16 cellular contexts compared by ENCODE assay signal in genomic region chr4:37693450-37694190, GRCh38. TPM values are rescaled to one million over a fixed set of nuclear protein-coding genes. Genes with fewer than 3 reads are reported as not detected.
DNase-seq lines count a peak whose midpoint lies in the region; ATAC-seq and TF ChIP-seq lines count a peak whose summit lies in the region.
"Had no signal": no experiment of that assay in that cellular context is flagged by ENCODE, and none has a peak within 500 bp of the region (broad histone marks: within the 10 kb centered on the region; RNA-seq: fewer than 3 reads in every experiment).

No MANE protein-coding gene starts in this region.

- peaks cover 6% of the 10 kb centered on the region; the same call in 1 of the 2 replicates for H3K4me1 ChIP-seq in IMR-90 (ENCODE audit: control insufficient read depth, insufficient read depth, low read length)
- no peaks in the 10 kb centered on the region for H3K4me1 ChIP-seq in left lung
- no peaks in the 10 kb centered on the region for H3K4me1 ChIP-seq in psoas muscle
- H3K4me1 ChIP-seq: prostate gland had no signal

- no peaks in the 10 kb centered on the region; the same call in 1 of the 2 replicates for H3K9me1 ChIP-seq in IMR-90 (ENCODE audit: insufficient read depth, low read length)

- no peak overlapping the region for H4K8ac ChIP-seq in IMR-90 (ENCODE audit: low read depth in 2 of 2, low read length in 2 of 2)

- ATAC-seq in IMR-90 (ENCODE audit: low read depth): peak; percentile 96
- ATAC-seq in left lung: peak; percentile 30
- no peak for ATAC-seq in psoas muscle
- ATAC-seq: stimulated activated naive CD8-positive, alpha-beta T cell treated with anti-CD3 and anti-CD28 coated beads, Interleukin-15, Interleukin-2, amounts not matched to agents 100 U/mL and 50 U/mL, for 24 hours had no signal

- WGBS in IMR-90 (ENCODE audit: extremely low coverage in 2 of 2, insufficient read length in 1 of 2), 2 experiments: 100% methylated on average over 1 of the region's 5 CpGs; no CpG with 5 or more reads in 1 of the 2 experiments
- WGBS in psoas muscle, 3 donors: 93 to 95% (median 94%) methylated on average over 5 of the region's 5 CpGs

- DNase-seq in AG10803 (ENCODE audit: low read depth): peak; percentile 79
- peak; percentile 97 for DNase-seq in IMR-90
- peak; percentile 88 for DNase-seq in astrocyte of the spinal cord (ENCODE audit: low read depth, low spot score)
- DNase-seq in left lung: no peak
- DNase-seq in GM13977 (ENCODE audit: low spot score): no peak
- DNase-seq in stimulated activated naive CD4-positive, alpha-beta T cell (lab: John Stamatoyannopoulos, UW): no peak
- no peak for DNase-seq in psoas muscle
- no peak for DNase-seq in NCI-H1092 treated with DMSO at 0.1 percent for 48 hours (lab: John Stamatoyannopoulos, UW)
- DNase-seq: activated CD4-positive, alpha-beta memory T cell treated with anti-CD3 and anti-CD28 coated beads, Interleukin-2, amount 10 ng/mL, durations not matched to agents 7 days and 5 days; C1 segment of cervical spinal cord; foreskin melanocyte; immature natural killer cell; MG63; stimulated activated CD4-positive, alpha-beta T cell treated with anti-CD3 and anti-CD28 coated beads, Interleukin-4, amount 100 ng/mL, for 4 hours; stimulated activated naive CD8-positive, alpha-beta T cell treated with anti-CD3 and anti-CD28 coated beads, Interleukin-15, Interleukin-2, amounts not matched to agents 100 U/mL and 50 U/mL, for 24 hours had no signal

- no peak overlapping the region for H3K9ac ChIP-seq in IMR-90 (ENCODE audit: low read depth, low read length)

- peak overlapping the region; percentile 71; the same call in 1 of the 3 replicates for H2BK15ac ChIP-seq in IMR-90 (ENCODE audit: low read depth, low read length)

- BruUV-seq in IMR-90 (replicated peaks; lab: Mats Ljungman, UMichigan): no TSS peak

- no peak overlapping the region for H3K56ac ChIP-seq in IMR-90 (ENCODE audit: extremely low read depth, insufficient read depth, low read length)

- no peak overlapping the region for H4K5ac ChIP-seq in IMR-90 (ENCODE audit: low read depth, low read length)

- no peaks in the 10 kb centered on the region for H4K20me1 ChIP-seq in IMR-90 (ENCODE audit: insufficient read depth, low read length)

- H3K23ac ChIP-seq in IMR-90 (ENCODE audit: low read depth, low read length): no peak overlapping the region

- POLR2A ChIA-PET in IMR-90 (lab: Charles Lee; ENCODE audit: unreplicated experiment): no interaction called here

- peak overlapping the region; percentile 54 for H3K4ac ChIP-seq in IMR-90 (ENCODE audit: low read depth, low read length)

- dilution Hi-C loops in IMR-90 (cut with HindIII; ENCODE audit: low sequenced_read_pairs, unreplicated experiment): no loop called here

- H2BK120ac ChIP-seq in IMR-90 (ENCODE audit: low read depth, low read length): peak overlapping the region; percentile 45

- intact Hi-C loops in IMR-90 (cut with micrococcal nuclease): no loop called here
- intact Hi-C loops in left lung (cut with DNase I): no loop called here
- intact Hi-C loops in psoas muscle (cut with DNase I): no loop called here

- TF ChIP-seq CTCF in AG10803 (conservative IDR thresholded peaks at IDR 0.05; ENCODE audit: low read length) (no peak), IMR-90 (conservative IDR thresholded peaks at IDR 0.05; ENCODE audit: low read depth, low read length) (no peak), astrocyte of the spinal cord (IDR thresholded peaks at IDR 0.05; ENCODE audit: low read depth, low read length) (no peak), left lung (IDR thresholded peaks at IDR 0.05) (no peak), GM13977 (IDR thresholded peaks at IDR 0.05; ENCODE audit: extremely low read depth, insufficient read depth, missing control alignments) (no peak), psoas muscle (IDR thresholded peaks at IDR 0.05) (no peak)

- H2AK9ac ChIP-seq in IMR-90 (replicated peaks; ENCODE audit: low read depth, low read length, poor library complexity): peak overlapping the region; percentile 8

- peak overlapping the region; percentile 8 for H2AFZ ChIP-seq in IMR-90 (replicated peaks; ENCODE audit: low read length, poor library complexity)

- no peak for TF ChIP-seq POLR2A in IMR-90 (IDR thresholded peaks at IDR 0.05; ENCODE audit: low read depth, low read length)

- H3K18ac ChIP-seq in IMR-90 (ENCODE audit: low read depth, low read length): no peak overlapping the region

- H3K4me3 ChIP-seq in AG10803 (ENCODE audit: low read length): no peak overlapping the region
- no peak overlapping the region for H3K4me3 ChIP-seq in IMR-90 (ENCODE audit: insufficient read depth, low read depth, low read length)
- H3K4me3 ChIP-seq in astrocyte of the spinal cord (ENCODE audit: low read depth, low read length): no peak overlapping the region
- H3K4me3 ChIP-seq in left lung: no peak overlapping the region
- H3K4me3 ChIP-seq in psoas muscle: no peak overlapping the region
- H3K4me3 ChIP-seq: MG63, prostate gland had no signal

- H3K27me3 ChIP-seq in IMR-90 (ENCODE audit: control insufficient read depth, insufficient read depth, low read length): no peaks in the 10 kb centered on the region
- no peaks in the 10 kb centered on the region for H3K27me3 ChIP-seq in left lung
- H3K27me3 ChIP-seq in psoas muscle (ENCODE audit: insufficient read depth in 3 of 3, low read length in 2 of 3): no peaks in the 10 kb centered on the region
- H3K27me3 ChIP-seq: MG63 had no signal

- H3K9me3 ChIP-seq in IMR-90 (ENCODE audit: control insufficient read depth, insufficient read depth, low read length) (no peaks in the 10 kb centered on the region), left lung (peaks cover 0 to 5% of the 10 kb centered on the region in 2 donors), psoas muscle (no peaks in the 10 kb centered on the region)
- H3K9me3 ChIP-seq: MG63, prostate gland had no signal

- H2AK5ac ChIP-seq in IMR-90 (ENCODE audit: low read depth, low read length): no peak overlapping the region; the same call in 1 of the 2 replicates

- no peaks in the 10 kb centered on the region for H3K79me1 ChIP-seq in IMR-90 (ENCODE audit: low read depth in 1 of 2, low read length in 2 of 2)

- peak overlapping the region; percentile 65 for H2BK20ac ChIP-seq in IMR-90 (ENCODE audit: low read depth, low read length)

- no peak overlapping the region for H3K4me2 ChIP-seq in IMR-90 (ENCODE audit: low read depth, low read length)

- no peaks in the 10 kb centered on the region for H3K36me3 ChIP-seq in IMR-90 (ENCODE audit: control insufficient read depth, insufficient read depth, low read length)
- no peaks in the 10 kb centered on the region for H3K36me3 ChIP-seq in left lung
- H3K36me3 ChIP-seq in psoas muscle (ENCODE audit: insufficient read depth in 1 of 2, low read depth in 1 of 2): no peaks in the 10 kb centered on the region
- H3K36me3 ChIP-seq: MG63, prostate gland had no signal

- no peak overlapping the region for H4K91ac ChIP-seq in IMR-90 (ENCODE audit: insufficient read depth, low read depth, low read length)

- H3K27ac ChIP-seq in IMR-90 (ENCODE audit: insufficient read depth, low read length) (no peak overlapping the region), left lung (no peak overlapping the region), psoas muscle (no peak overlapping the region)
- H3K27ac ChIP-seq: prostate gland had no signal

- H3K14ac ChIP-seq in IMR-90 (replicated peaks; ENCODE audit: low read depth, low read length): no peak overlapping the region

- in situ Hi-C loops in IMR-90 (cut with MboI; ENCODE audit: low sequenced_read_pairs): no loop called here
- in situ Hi-C loops in astrocyte of the spinal cord (cut with HindIII; ENCODE audit: low sequenced_read_pairs): no loop called here
- in situ Hi-C loops in GM13977 (cut with MboI; ENCODE audit: low pct_unique_long_range_greater_than_20kb, low sequenced_read_pairs, unreplicated experiment): no loop called here

- peak; percentile 15; the same call in 1 of the 2 replicates for TF ChIP-seq RAD21 in IMR-90 (IDR thresholded peaks at IDR 0.05; ENCODE audit: low read length)

- CTCF ChIA-PET in IMR-90 (lab: Yijun Ruan, JAX): interaction anchor here (0.5 kb wide), 1 partner anchor 358 kb away, joined by 3 read pairs; no protein-coding TSS in a partner anchor

- peak overlapping the region; percentile 44 for H2BK5ac ChIP-seq in IMR-90 (ENCODE audit: low read depth, low read length, poor library complexity, severe bottlenecking)

TF ChIP-seq in IMR-90, 13 proteins besides CTCF, POLR2A, EP300 and RAD21 (continues in another document):
- TF ChIP-seq MXI1 (IDR thresholded peaks at IDR 0.05; ENCODE audit: borderline replicate concordance, low read depth, low read length): peak; percentile 56; the same call in 1 of the 2 replicates
- no peak; the same call in 1 of the 2 replicates for TF ChIP-seq CHD1 (IDR thresholded peaks at IDR 0.05; ENCODE audit: low read depth, low read length)
- TF ChIP-seq RCOR1 (IDR thresholded peaks at IDR 0.05; ENCODE audit: insufficient replicate concordance, low read length): peak; percentile 69
- TF ChIP-seq FOS (IDR thresholded peaks at IDR 0.05; ENCODE audit: low read depth, low read length): peak; percentile 94
- TF ChIP-seq RFX5 (IDR thresholded peaks at IDR 0.05; ENCODE audit: low read depth, low read length): no peak
- TF ChIP-seq SMC3 (IDR thresholded peaks at IDR 0.05; ENCODE audit: low read depth, low read length): no peak
- TF ChIP-seq ELK1 (IDR thresholded peaks at IDR 0.05; ENCODE audit: borderline replicate concordance, low read depth, low read length): no peak
- TF ChIP-seq NFE2L2 (IDR thresholded peaks at IDR 0.05; ENCODE audit: low read depth, low read length): no peak

RNA-seq across cellular contexts. Expression of gene RELL1, which starts 7.4 kb away (rescaled TPM):
- total RNA-seq in IMR-90 (2012; rRNA removed): 39.6 and 53.6 TPM in 2 replicates
- 6.8 TPM in 2 replicates for polyA plus RNA-seq in IMR-90 (2012; rRNA removed)
- 5.6 TPM in 2 replicates for polyA plus RNA-seq in IMR-90 (2012; cell fraction: cytosol; rRNA removed)
- polyA plus RNA-seq in IMR-90 (2012; cell fraction: nucleus; rRNA removed; ENCODE audit: low replicate concordance): 3.8 and 4.2 TPM in 2 replicates
- 10 to 100 TPM; 31.0 to 35.6 TPM for total RNA-seq in left lung
- 10 to 100 TPM; 21.0 to 35.7 (median 25.1) TPM for total RNA-seq in psoas muscle
- polyA plus RNA-seq in psoas muscle: 1 to 10 TPM; 2.3 to 3.4 (median 2.9) TPM

Comparison
In these comparisons a context has a peak if more than half of its experiments do, and no peak if none do; other contexts are left out.
1. DNase-seq: peak in AG10803 (single experiment), IMR-90 (single experiment) and astrocyte of the spinal cord (single experiment); none in left lung (0 of 2), GM13977 (single experiment), stimulated activated naive CD4-positive, alpha-beta T cell (0 of 6), psoas muscle (0 of 2) and NCI-H1092 treated with DMSO at 0.1 percent for 48 hours (single experiment).
2. ATAC-seq: peak in IMR-90 (single experiment) and left lung (single experiment); none in psoas muscle (0 of 4).